Comparison of ENCODE assay signal across 19 cellular contexts in the genomic region with DNA sequence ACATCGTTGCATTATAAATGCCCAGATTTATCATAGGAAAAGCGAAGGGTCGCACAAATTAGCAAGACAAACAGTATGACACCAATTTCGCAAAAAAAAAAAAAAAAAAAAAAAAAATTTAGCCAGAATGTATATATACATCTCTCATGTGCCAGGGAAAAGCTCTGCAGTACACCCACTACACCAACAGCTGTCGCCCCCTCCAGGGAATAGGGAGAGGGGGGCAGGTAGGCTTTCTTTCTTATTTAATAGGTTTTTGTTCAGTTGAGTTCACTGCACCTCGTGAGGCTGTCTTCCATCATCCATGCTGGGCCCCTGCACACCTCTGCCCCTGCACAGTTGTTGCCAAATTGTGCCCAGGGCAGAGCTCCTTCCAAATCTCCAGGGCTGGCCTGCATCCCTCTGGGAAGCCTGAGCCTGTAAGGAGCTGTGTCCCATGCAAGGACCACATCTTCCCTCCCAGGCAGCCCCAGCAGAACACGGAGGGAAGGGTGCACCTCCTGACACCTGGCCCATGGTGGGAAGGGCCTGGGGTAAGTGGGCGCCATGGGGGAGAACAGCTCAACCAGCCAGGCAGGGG.
"Had no signal": no experiment of that assay in that cellular context is flagged by ENCODE, and none has a peak within 500 bp of the region (broad histone marks: within the 10 kb centered on the region; RNA-seq: fewer than 3 reads in every experiment).

No MANE protein-coding gene starts in this region.

- H3K4me1 ChIP-seq: left lung, tibial nerve had no signal

- H3K4me3 ChIP-seq: coronary artery, left lung, mucosa of descending colon, tibial nerve had no signal

- H3K36me3 ChIP-seq: left lung, neutrophil had no signal

- H3K9me3 ChIP-seq: left lung, mucosa of descending colon, neutrophil, tibial nerve had no signal

- H3K27ac ChIP-seq: coronary artery, left lung, neutrophil, parathyroid adenoma, tibial nerve had no signal

- ATAC-seq: activated naive CD4-positive, alpha-beta T cell treated with anti-CD3 and anti-CD28 coated beads, Interleukin-2, amount 50 U/mL, for 72 hours; activated T-cell treated with anti-CD3 and anti-CD28 coated beads, Interleukin-2, amount 50 U/mL, for 4 hours; esophagus mucosa; left lung; mucosa of descending colon; naive thymus-derived CD4-positive, alpha-beta T cell; WTC11 had no signal

- DNase-seq: activated CD4-positive, alpha-beta memory T cell treated with anti-CD3 and anti-CD28 coated beads, Interleukin-2, amount 10 ng/mL, durations not matched to agents 7 days and 5 days; activated CD4-positive, alpha-beta T cell treated with anti-CD3 and anti-CD28 coated beads for 4 hours; activated gamma-delta T cell; activated T-cell treated with anti-CD3 and anti-CD28 coated beads, Interleukin-2, amount 50 U/mL, for 4 hours; central memory CD4-positive, alpha-beta T cell; left lung; mucosa of descending colon; naive thymus-derived CD4-positive, alpha-beta T cell; retina; stimulated activated CD4-positive, alpha-beta T cell treated with anti-CD3 and anti-CD28 coated beads, Interleukin-15, amount 100 ng/mL, for 24 hours; stimulated activated CD4-positive, alpha-beta T cell treated with anti-CD3 and anti-CD28 coated beads, Interleukin-4, amount 100 ng/mL, for 1 hour; stimulated activated naive CD4-positive, alpha-beta T cell had no signal
